ENCODE assay signal across 8 cellular contexts in genomic region chr4:52051213-52051614, GRCh38. TPM values are rescaled to one million over a fixed set of nuclear protein-coding genes. Genes with fewer than 3 reads are reported as not detected.
DNase-seq lines count a peak whose midpoint lies in the region; ATAC-seq and TF ChIP-seq lines count a peak whose summit lies in the region.

Gene SPATA18 (plus strand): TSS chr4:52051304. CDS start chr4:52051705, 401 bp downstream.

- DNase-seq in activated naive CD4-positive, alpha-beta T cell treated with anti-CD3 and anti-CD28 coated beads, Interleukin-2, amount 50 U/mL, for 16 hours = no peak
- peak; percentile 46 for DNase-seq in left cardiac atrium
- no peak for DNase-seq in retinal pigment epithelial cell (ENCODE audit: low read depth)
- DNase-seq in COLO829 (ENCODE audit: low spot score) = no peak
- no peak for DNase-seq in stimulated activated naive CD4-positive, alpha-beta T cell (lab: John Stamatoyannopoulos, UW)

- peak within 1 kb of the TSS; percentile 77 for H3K4me3 ChIP-seq in retinal pigment epithelial cell (ENCODE audit: low read length)

- no peaks in the 10 kb centered on the region for H3K9me3 Mint-ChIP-seq in activated naive CD4-positive, alpha-beta T cell treated with anti-CD3 and anti-CD28 coated beads, Interleukin-2, amount 50 U/mL, for 24 hours
- H3K9me3 Mint-ChIP-seq in activated T-helper 17 cell treated with anti-CD3 and anti-CD28 coated beads, Interleukin-2, amount 50 U/mL, for 72 hours = no peaks in the 10 kb centered on the region

- intact Hi-C loops in left cardiac atrium (cut with DNase I) = no loop called here

- TF ChIP-seq CTCF in retinal pigment epithelial cell (conservative IDR thresholded peaks at IDR 0.05; ENCODE audit: low read depth, low read length) = no peak

- no peak within 1 kb of the TSS for H3K27ac Mint-ChIP-seq in activated naive CD4-positive, alpha-beta T cell treated with anti-CD3 and anti-CD28 coated beads, Interleukin-2, amount 50 U/mL, for 24 hours
- no peak within 1 kb of the TSS for H3K27ac Mint-ChIP-seq in activated T-helper 17 cell treated with anti-CD3 and anti-CD28 coated beads, Interleukin-2, amount 50 U/mL, for 72 hours

- peaks cover 54% of the 10 kb centered on the region for H3K27me3 Mint-ChIP-seq in activated naive CD4-positive, alpha-beta T cell treated with anti-CD3 and anti-CD28 coated beads, Interleukin-2, amount 50 U/mL, for 24 hours
- peaks cover 48% of the 10 kb centered on the region for H3K27me3 Mint-ChIP-seq in activated T-helper 17 cell treated with anti-CD3 and anti-CD28 coated beads, Interleukin-2, amount 50 U/mL, for 72 hours

- H3K36me3 Mint-ChIP-seq in activated naive CD4-positive, alpha-beta T cell treated with anti-CD3 and anti-CD28 coated beads, Interleukin-2, amount 50 U/mL, for 24 hours = no peaks in the 10 kb centered on the region
- no peaks in the 10 kb centered on the region for H3K36me3 Mint-ChIP-seq in activated T-helper 17 cell treated with anti-CD3 and anti-CD28 coated beads, Interleukin-2, amount 50 U/mL, for 72 hours (ENCODE audit: low read depth)

- ATAC-seq in HG02884 (IDR thresholded peaks at IDR 0.05; ENCODE audit: unreplicated experiment) (peak; percentile 24), left cardiac atrium (peak; percentile 88)
- ATAC-seq in activated T-helper 17 cell treated with anti-CD3 and anti-CD28 coated beads, Interleukin-2, amount 50 U/mL, for 72 hours (replicated peaks) = peak; percentile 56

- peak within 1 kb of the TSS; percentile 37 for H3K4me3 Mint-ChIP-seq in activated naive CD4-positive, alpha-beta T cell treated with anti-CD3 and anti-CD28 coated beads, Interleukin-2, amount 50 U/mL, for 24 hours
- peak within 1 kb of the TSS; percentile 65 for H3K4me3 Mint-ChIP-seq in activated T-helper 17 cell treated with anti-CD3 and anti-CD28 coated beads, Interleukin-2, amount 50 U/mL, for 72 hours

- H3K4me1 Mint-ChIP-seq in activated naive CD4-positive, alpha-beta T cell treated with anti-CD3 and anti-CD28 coated beads, Interleukin-2, amount 50 U/mL, for 24 hours = peaks cover 11% of the 10 kb centered on the region
- peaks cover 7% of the 10 kb centered on the region for H3K4me1 Mint-ChIP-seq in activated T-helper 17 cell treated with anti-CD3 and anti-CD28 coated beads, Interleukin-2, amount 50 U/mL, for 72 hours

RNA-seq across cellular contexts. Expression of gene SPATA18, which starts in this region (rescaled TPM):
- total RNA-seq in activated T-helper 17 cell treated with anti-CD3 and anti-CD28 coated beads, Interleukin-2, amount 50 U/mL, for 72 hours = under 1 TPM; 0.13 to 0.19 TPM
- 1 to 10 TPM; 2.5 to 3.1 TPM for total RNA-seq in left cardiac atrium

Comparison
In these comparisons a context has a peak if more than half of its experiments do, and no peak if none do; other contexts are left out.
1. Peak in ATAC-seq in activated T-helper 17 cell treated with anti-CD3 and anti-CD28 coated beads, Interleukin-2, amount 50 U/mL, for 72 hours; RNA of the gene not detected or under 1 TPM.
2. ATAC-seq: peak in every context shown above with its lines; median percentile 88 in left cardiac atrium; 56 in activated T-helper 17 cell treated with anti-CD3 and anti-CD28 coated beads, Interleukin-2, amount 50 U/mL, for 72 hours; 24 in HG02884.